ENCODE assay signal across 9 cellular contexts in the genomic region with DNA sequence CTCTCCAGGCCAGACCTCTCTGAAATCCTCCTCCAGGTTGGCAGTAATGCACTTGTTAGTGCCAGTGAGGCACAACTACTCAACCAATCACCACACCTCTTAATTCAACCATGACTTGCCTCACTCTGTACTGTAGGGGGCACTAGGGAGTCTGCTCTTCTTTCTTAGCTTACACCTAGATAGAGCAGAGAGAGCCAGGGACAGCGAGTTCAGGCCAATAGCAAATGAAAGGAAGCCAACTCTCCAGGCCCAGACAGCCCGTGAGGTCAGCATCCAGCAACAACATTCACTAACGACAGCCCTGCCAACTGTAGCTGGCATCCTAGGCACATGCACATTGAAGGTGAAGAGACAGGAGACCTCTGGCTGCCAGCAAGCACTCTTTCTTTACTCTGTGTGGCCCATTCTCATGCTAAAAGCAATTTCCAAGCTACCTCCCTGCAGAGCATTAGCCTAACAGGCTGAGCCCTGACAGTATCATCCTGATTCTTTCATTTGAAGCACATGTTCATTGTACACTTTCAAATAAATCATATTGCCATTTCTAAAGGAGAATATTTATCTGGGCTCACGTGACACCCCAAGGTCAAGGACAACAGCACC.
A peak's percentile ranks its signal among the peaks of the same experiment; 100 is the strongest.
DNase-seq lines count a peak whose midpoint lies in the region; ATAC-seq and TF ChIP-seq lines count a peak whose summit lies in the region.
"Had no signal": no experiment of that assay in that cellular context is flagged by ENCODE, and none has a peak within 500 bp of the region (broad histone marks: within the 10 kb centered on the region; RNA-seq: fewer than 3 reads in every experiment).

No MANE protein-coding gene starts in this region.

- ATAC-seq in HG02610 (IDR thresholded peaks at IDR 0.05; ENCODE audit: unreplicated experiment), result peak; percentile 67

- H3K9me3 ChIP-seq in OCI-LY7 (ENCODE audit: low read length), result no peaks in the 10 kb centered on the region

- TF ChIP-seq CTCF in GM12874 (IDR thresholded peaks at IDR 0.05; ENCODE audit: insufficient read depth, low read depth, low read length) (peak; percentile 34; the same call in 1 of the 2 replicates), OCI-LY7 (conservative IDR thresholded peaks at IDR 0.05; ENCODE audit: low read length) (peak; percentile 59)

- H3K4me3 ChIP-seq in OCI-LY7 (ENCODE audit: low read depth, low read length, poor library complexity, severe bottlenecking), result no peak overlapping the region

- intact Hi-C loops in OCI-LY7 (cut with micrococcal nuclease; ENCODE audit: unreplicated experiment), result no loop called here

- no peaks in the 10 kb centered on the region for H3K36me3 ChIP-seq in OCI-LY7 (ENCODE audit: insufficient read depth, low read length)

- no peak overlapping the region for H2AFZ ChIP-seq in OCI-LY7 (ENCODE audit: low read length)

- no peaks in the 10 kb centered on the region for H4K20me1 ChIP-seq in OCI-LY7 (ENCODE audit: insufficient read depth, low read length)

- no TSS peak for BruUV-seq in OCI-LY7 (replicated peaks; lab: Mats Ljungman, UMichigan)

- POLR2A ChIA-PET in OCI-LY7 (lab: Charles Lee), result no interaction called here

- DNase-seq in OCI-LY7 (ENCODE audit: low spot score), result peak; percentile 1
- peak; percentile 30 for DNase-seq in iPS DF 19.7 (ENCODE audit: low read depth, low spot score)
- DNase-seq in activated CD8-positive, alpha-beta memory T cell treated with anti-CD3 and anti-CD28 coated beads for 24 hours, result no peak
- no peak for DNase-seq in KG1 (lab: John Stamatoyannopoulos, UW)
- no peak for DNase-seq in retina
- no peak for DNase-seq in foreskin melanocyte
- DNase-seq: NCI-H1436 treated with DMSO at 0.1 percent for 48 hours had no signal

- no peaks in the 10 kb centered on the region for H3K4me1 ChIP-seq in OCI-LY7 (ENCODE audit: insufficient read depth, low read length, poor library complexity, severe bottlenecking)

- H3K4me2 ChIP-seq in OCI-LY7 (ENCODE audit: low read length), result no peak overlapping the region

- CTCF ChIA-PET in OCI-LY7 (lab: Charles Lee; ENCODE audit: unreplicated experiment), result no interaction called here

- no peaks in the 10 kb centered on the region for H3K79me2 ChIP-seq in OCI-LY7 (ENCODE audit: insufficient read depth, low read depth, low read length)

- no peaks in the 10 kb centered on the region for H3K9me2 ChIP-seq in OCI-LY7 (ENCODE audit: insufficient read depth, low read length)

- H3K27ac ChIP-seq in OCI-LY7 (ENCODE audit: low read depth, low read length, poor library complexity, severe bottlenecking), result no peak overlapping the region

Comparison
In these comparisons a context has a peak if more than half of its experiments do, and no peak if none do; other contexts are left out.
1. DNase-seq: peak in OCI-LY7 (single experiment) and iPS DF 19.7 (single experiment); none in activated CD8-positive, alpha-beta memory T cell treated with anti-CD3 and anti-CD28 coated beads for 24 hours (single experiment), KG1 (single experiment), retina (single experiment) and foreskin melanocyte (single experiment).